Comparison of ENCODE assay signal across 8 cellular contexts in the genomic region with DNA sequence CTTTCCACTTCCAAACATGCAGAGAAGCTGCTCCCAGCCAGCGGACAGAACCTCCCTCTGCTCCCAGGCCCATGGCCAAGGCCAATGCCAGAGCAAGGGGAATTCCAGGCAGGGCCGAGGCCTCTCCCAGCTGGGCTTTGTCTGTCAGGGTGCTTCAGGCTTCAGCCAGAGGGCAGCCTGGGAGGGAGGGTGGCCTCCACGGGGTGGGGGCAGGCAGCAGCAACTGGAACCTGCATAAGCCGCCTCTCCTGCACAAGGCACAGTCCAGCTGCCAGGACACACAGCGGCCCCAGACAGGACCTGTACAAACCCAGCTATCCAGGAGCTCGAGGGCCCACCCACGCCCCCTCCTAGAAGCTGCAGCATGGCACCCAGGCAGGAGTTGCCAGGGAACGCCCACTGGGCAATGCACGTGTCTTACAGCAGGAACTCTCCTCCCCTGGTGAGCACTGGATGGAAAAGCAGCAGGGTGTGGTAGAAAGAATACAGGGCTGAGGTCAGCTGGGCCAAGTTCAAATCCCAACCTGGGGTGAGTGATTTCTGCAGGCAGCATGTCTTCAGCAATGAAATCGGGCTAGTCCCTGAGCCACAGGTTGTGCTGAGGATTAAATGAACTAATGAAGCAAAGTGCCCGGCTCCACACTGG. TPM values are rescaled to one million over a fixed set of nuclear protein-coding genes. Genes with fewer than 3 reads are reported as not detected.
A peak's percentile ranks its signal among the peaks of the same experiment; 100 is the strongest.
DNase-seq lines count a peak whose midpoint lies in the region; ATAC-seq and TF ChIP-seq lines count a peak whose summit lies in the region.

No MANE protein-coding gene starts in this region.

- intact Hi-C loops in Right ventricle myocardium superior (cut with DNase I): loop anchor here (5.0 to 10.0 kb wide), 2 partner anchors 52 to 104 kb away; no protein-coding TSS in a partner anchor
- intact Hi-C loops in activated CD4-positive, alpha-beta T cell treated with anti-CD3 and anti-CD28 coated beads, Interleukin-2, amount 10 ng/mL, durations not matched to agents 24 days and 14 days (cut with micrococcal nuclease): no loop called here

- peaks cover 75% of the 10 kb centered on the region for H3K4me1 Mint-ChIP-seq in activated CD4-positive, alpha-beta T cell treated with anti-CD3 and anti-CD28 coated beads, Interleukin-2, amount 10 ng/mL, durations not matched to agents 24 days and 14 days

- no peak overlapping the region for H3K4me3 Mint-ChIP-seq in activated CD4-positive, alpha-beta T cell treated with anti-CD3 and anti-CD28 coated beads, Interleukin-2, amount 10 ng/mL, durations not matched to agents 24 days and 14 days

- TF ChIP-seq CTCF in WI38 (IDR thresholded peaks at IDR 0.05; ENCODE audit: low read depth, low read length): no peak

- peak; percentile 82 for ATAC-seq in Right ventricle myocardium superior (ENCODE audit: poor library complexity)

- H3K4me3 ChIP-seq in WI38 (ENCODE audit: low read depth, low read length): peak overlapping the region; percentile 2; the same call in 1 of the 2 replicates

- no peak overlapping the region for H3K27ac Mint-ChIP-seq in activated CD4-positive, alpha-beta T cell treated with anti-CD3 and anti-CD28 coated beads, Interleukin-2, amount 10 ng/mL, durations not matched to agents 24 days and 14 days

- H3K27me3 Mint-ChIP-seq in activated CD4-positive, alpha-beta T cell treated with anti-CD3 and anti-CD28 coated beads, Interleukin-2, amount 10 ng/mL, durations not matched to agents 24 days and 14 days: peaks cover 9% of the 10 kb centered on the region

- peaks cover 29% of the 10 kb centered on the region for H3K36me3 Mint-ChIP-seq in activated CD4-positive, alpha-beta T cell treated with anti-CD3 and anti-CD28 coated beads, Interleukin-2, amount 10 ng/mL, durations not matched to agents 24 days and 14 days (ENCODE audit: low read depth)

- H3K9me3 Mint-ChIP-seq in activated CD4-positive, alpha-beta T cell treated with anti-CD3 and anti-CD28 coated beads, Interleukin-2, amount 10 ng/mL, durations not matched to agents 24 days and 14 days: no peaks in the 10 kb centered on the region

- DNase-seq in COLO668 (lab: John Stamatoyannopoulos, UW; ENCODE audit: unreplicated experiment) (peak; percentile 44), Right ventricle myocardium superior (peak; percentile 89), pons (ENCODE audit: low spot score) (peak; percentile 89), NCI-H2171 (lab: John Stamatoyannopoulos, UW) (no peak), HPDE6-E6E7 (ENCODE audit: extremely low spot score) (no peak), NCI-H526 treated with DMSO at 0.1 percent for 48 hours (lab: John Stamatoyannopoulos, UW) (no peak)
- DNase-seq in activated CD4-positive, alpha-beta T cell treated with anti-CD3 and anti-CD28 coated beads, Interleukin-2, amount 10 ng/mL, durations not matched to agents 24 days and 14 days: no peak

RNA-seq across cellular contexts. Expression of a gene that starts 7.6 kb away (rescaled TPM):
- 38.1 TPM for total RNA-seq in Right ventricle myocardium superior
- 20.9 and 21.8 TPM in 2 replicates for total RNA-seq in activated CD4-positive, alpha-beta T cell treated with anti-CD3 and anti-CD28 coated beads, Interleukin-2, amount 10 ng/mL, durations not matched to agents 24 days and 14 days

RNA-seq across cellular contexts. Expression of a gene that starts 55.1 kb away (rescaled TPM):
- total RNA-seq in Right ventricle myocardium superior: 11.9 TPM
- 21.5 and 22.3 TPM in 2 replicates for total RNA-seq in activated CD4-positive, alpha-beta T cell treated with anti-CD3 and anti-CD28 coated beads, Interleukin-2, amount 10 ng/mL, durations not matched to agents 24 days and 14 days

Comparison
In these comparisons a context has a peak if more than half of its experiments do, and no peak if none do; other contexts are left out.
1. DNase-seq: peak in COLO668 (single experiment), Right ventricle myocardium superior (single experiment) and pons (single experiment); none in NCI-H2171 (single experiment), HPDE6-E6E7 (single experiment), activated CD4-positive, alpha-beta T cell treated with anti-CD3 and anti-CD28 coated beads, Interleukin-2, amount 10 ng/mL, durations not matched to agents 24 days and 14 days (single experiment) and NCI-H526 treated with DMSO at 0.1 percent for 48 hours (single experiment).